ENCODE assay signal across 8 cellular contexts in genomic region chr19:22052644-22053013, GRCh38. TPM values are rescaled to one million over a fixed set of nuclear protein-coding genes. Genes with fewer than 3 reads are reported as not detected.
A peak's percentile ranks its signal among the peaks of the same experiment; 100 is the strongest.
DNase-seq lines count a peak whose midpoint lies in the region; ATAC-seq and TF ChIP-seq lines count a peak whose summit lies in the region.

No MANE protein-coding gene starts in this region.

- no peaks in the 10 kb centered on the region for H4K20me1 ChIP-seq in GM23338 (replicated peaks; ENCODE audit: insufficient read depth)

- no peak overlapping the region for H3K27ac Mint-ChIP-seq in GM23338

- H3K9me3 ChIP-seq in WERI-Rb-1 (ENCODE audit: severe bottlenecking) (peaks cover 12% of the 10 kb centered on the region), heart left ventricle (peaks cover 0 to 16% (median 0%) of the 10 kb centered on the region in 12 donors), stomach (peaks cover 0 to 46% (median 20%) of the 10 kb centered on the region in 4 donors)

- H3K9me2 ChIP-seq in GM23338 (ENCODE audit: insufficient read depth) = no peaks in the 10 kb centered on the region

- peaks cover 92% of the 10 kb centered on the region for H3K9me3 Mint-ChIP-seq in GM23338

- no peak overlapping the region for H2AFZ ChIP-seq in GM23338

- H3K27me3 Mint-ChIP-seq in GM23338 (ENCODE audit: insufficient read depth, low read depth, poor library complexity) = peaks cover 2% of the 10 kb centered on the region

- ATAC-seq in GM23338 = peak; percentile 52
- ATAC-seq in heart left ventricle = peak in 3 of 4 donors; percentile 55 to 67 (median 65)
- ATAC-seq in GM21515 (IDR thresholded peaks at IDR 0.05; ENCODE audit: unreplicated experiment) = no peak

- no peaks in the 10 kb centered on the region for H3K36me3 ChIP-seq in BJ (ENCODE audit: control insufficient read depth, insufficient read depth, low read length)
- peaks cover 4% of the 10 kb centered on the region; the same call in 1 of the 2 replicates for H3K36me3 ChIP-seq in GM23338 (ENCODE audit: insufficient read depth)
- no peaks in the 10 kb centered on the region for H3K36me3 ChIP-seq in WERI-Rb-1
- H3K36me3 ChIP-seq in heart left ventricle = no peaks in the 10 kb centered on the region
- H3K36me3 ChIP-seq in stomach = no peaks in the 10 kb centered on the region

- peaks cover 17% of the 10 kb centered on the region for H3K36me3 Mint-ChIP-seq in GM23338 (ENCODE audit: low read depth)

- H3K27me3 ChIP-seq in BJ (ENCODE audit: control insufficient read depth, insufficient read depth, low read length) (no peaks in the 10 kb centered on the region), GM23338 (ENCODE audit: insufficient read depth) (no peaks in the 10 kb centered on the region), WERI-Rb-1 (ENCODE audit: insufficient read depth, low read depth, severe bottlenecking) (peaks cover 18% of the 10 kb centered on the region), heart left ventricle (no peaks in the 10 kb centered on the region), stomach (no peaks in the 10 kb centered on the region)

- TF ChIP-seq EP300 in stomach (IDR thresholded peaks at IDR 0.05) = no peak

- DNase-seq in BJ (ENCODE audit: low read depth) = no peak
- no peak for DNase-seq in GM23338 (ENCODE audit: low spot score)
- DNase-seq in WERI-Rb-1 = no peak
- peak; percentile 7 to 54 (median 25) for DNase-seq in heart left ventricle
- DNase-seq in stomach = no peak
- DNase-seq in SW480 (ENCODE audit: low spot score) = no peak
- no peak for DNase-seq in NK-92 (lab: John Stamatoyannopoulos, UW; ENCODE audit: unreplicated experiment)

- 1 to 6% (median 2%) methylated on average over 14 to 20 of the region's 20 CpGs for WGBS in heart left ventricle, 4 donors
- WGBS in stomach, 5 donors = 1 to 5% (median 5%) methylated on average over 11 to 20 of the region's 20 CpGs

- no peaks in the 10 kb centered on the region for H3K4me1 Mint-ChIP-seq in GM23338

- H3K4me3 ChIP-seq in BJ (ENCODE audit: low read depth, low read length) (peak overlapping the region; percentile 50), GM23338 (no peak overlapping the region), WERI-Rb-1 (ENCODE audit: low read depth, low read length) (peak overlapping the region; percentile 19; the same call in 1 of the 2 replicates), heart left ventricle (peak overlapping the region; percentile 38 to 91 (median 72)), stomach (peak overlapping the region; percentile 56 to 62 (median 61))

- no peaks in the 10 kb centered on the region for H3F3A ChIP-seq in GM23338 (replicated peaks; ENCODE audit: low read depth)

- H3K27ac ChIP-seq in GM23338 (ENCODE audit: low read depth) (no peak overlapping the region), WERI-Rb-1 (no peak overlapping the region), heart left ventricle (peak overlapping the region in 6 of 12 donors; percentile 13 to 71 (median 41)), stomach (peak overlapping the region in 4 of 5 donors; percentile 23 to 77 (median 50))

- H3K79me2 ChIP-seq in GM23338 (replicated peaks; ENCODE audit: insufficient read depth) = no peaks in the 10 kb centered on the region

- TF ChIP-seq POLR2A in heart left ventricle (IDR thresholded peaks at IDR 0.05) = no peak
- TF ChIP-seq POLR2A in stomach (IDR thresholded peaks at IDR 0.05) = no peak

- no peak overlapping the region for H3K4me2 ChIP-seq in GM23338

- POLR2A ChIA-PET in BJ (lab: Charles Lee) = no interaction called here

- no peaks in the 10 kb centered on the region for H3K4me1 ChIP-seq in GM23338 (ENCODE audit: insufficient read depth)
- H3K4me1 ChIP-seq in heart left ventricle = peaks cover 0 to 9% (median 0%) of the 10 kb centered on the region in 12 donors
- peaks cover 0 to 5% (median 0%) of the 10 kb centered on the region in 4 donors for H3K4me1 ChIP-seq in stomach

- peak overlapping the region; percentile 77; the same call in 2 of the 3 replicates for H3K4me3 Mint-ChIP-seq in GM23338

- CTCF ChIA-PET in BJ (lab: Yijun Ruan, JAX) = no interaction called here

- TF ChIP-seq CTCF in BJ (IDR thresholded peaks at IDR 0.05; ENCODE audit: insufficient read depth, low read depth, low read length) (no peak), GM23338 (conservative IDR thresholded peaks at IDR 0.05; ENCODE audit: low read depth in 2 of 2) (no peak), WERI-Rb-1 (IDR thresholded peaks at IDR 0.05; ENCODE audit: low read depth, low read length) (no peak), heart left ventricle (IDR thresholded peaks at IDR 0.05) (no peak), stomach (IDR thresholded peaks at IDR 0.05) (no peak)

- intact Hi-C loops in heart left ventricle (cut with DNase I) (loop anchor here in 1 of 10 donors (5.0 kb wide), 1 partner anchor 200 kb away; no protein-coding TSS in a partner anchor), stomach (cut with DNase I; ENCODE audit: low total_unique reads) (no loop called here)

TF ChIP-seq in GM23338, 12 proteins besides CTCF, POLR2A, EP300 and RAD21 (continues in another document):
- TF ChIP-seq REST (IDR thresholded peaks at IDR 0.05; ENCODE audit: unreplicated experiment) (no peak), EZH2phosphoT487 (IDR thresholded peaks at IDR 0.05; ENCODE audit: unreplicated experiment) (no peak), EZH2 (IDR thresholded peaks at IDR 0.05; ENCODE audit: low read depth, unreplicated experiment) (no peak), ETS1 (IDR thresholded peaks at IDR 0.05) (no peak), CREB1 (CRISPR knock-in tag; IDR thresholded peaks at IDR 0.05; ENCODE audit: low read depth) (no peak), ZNF114 (CRISPR knock-in tag; IDR thresholded peaks at IDR 0.05) (no peak)

RNA-seq across cellular contexts. Expression of gene ZNF257, which starts 0.3 kb away (rescaled TPM):
- 0.74 and 1.6 TPM in 2 replicates for polyA plus RNA-seq in BJ (2011; rRNA removed)
- polyA minus RNA-seq in BJ (2011; rRNA and poly(A)+ RNA removed) = 0.51 and 2.1 TPM in 2 replicates
- total RNA-seq in GM23338 (2014; rRNA removed; shearing (Covaris generic)) = 0.23 and 0.35 TPM in 2 replicates
- 0.07 and 0.11 TPM in 2 replicates for polyA plus RNA-seq in GM23338 (2016; fragmentation: Nextera tagmentation; extraction: Ambion mirVana)
- 1 to 10 TPM in 4 of 9 donors, under 1 TPM in 5; 0.12 to 2.1 (median 0.96) TPM for total RNA-seq in heart left ventricle
- polyA plus RNA-seq in heart left ventricle = 1 to 10 TPM in 1 of 2 donors, under 1 TPM in 1; 0.82 to 2.5 TPM
- total RNA-seq in stomach = 10 to 100 TPM in 1 of 5 donors, under 1 TPM in 3, not detected in 1; 0.43 to 12.1 (median 0.51) TPM
- 1 to 10 TPM in 2 of 3 donors, under 1 TPM in 1; 0.31 to 1.7 (median 1.1) TPM for polyA plus RNA-seq in stomach

RNA-seq across cellular contexts. Expression of gene ZNF208, which starts 41.9 kb away (rescaled TPM):
- polyA plus RNA-seq in BJ (2011; rRNA removed) = 0.04 TPM in 1 of 2 replicates, not detected in the other
- not detected in 2 replicates for polyA minus RNA-seq in BJ (2011; rRNA and poly(A)+ RNA removed)
- 1.1 TPM in 1 of 2 replicates, not detected in the other for total RNA-seq in GM23338 (2014; rRNA removed; shearing (Covaris generic))
- not detected in 2 replicates for polyA plus RNA-seq in GM23338 (2016; fragmentation: Nextera tagmentation; extraction: Ambion mirVana)
- total RNA-seq in heart left ventricle = 10 to 100 TPM in 6 of 9 donors, 1 to 10 TPM in 3; 3.9 to 45.4 (median 16.7) TPM
- 1 to 10 TPM; 4.3 to 9.1 TPM for polyA plus RNA-seq in heart left ventricle
- 10 to 100 TPM in 1 of 5 donors, 1 to 10 TPM in 2, under 1 TPM in 1, not detected in 1; 0.45 to 22.9 (median 3.9) TPM for total RNA-seq in stomach
- polyA plus RNA-seq in stomach = 1 to 10 TPM in 1 of 3 donors, under 1 TPM in 1, not detected in 1; 0.43 to 1.3 TPM

Comparison
In these comparisons a context has a peak if more than half of its experiments do, and no peak if none do; other contexts are left out.
1. DNase-seq: peak in heart left ventricle (5 of 5); none in BJ (single experiment), GM23338 (single experiment), WERI-Rb-1 (single experiment), stomach (single experiment), SW480 (single experiment) and NK-92 (single experiment).
2. H3K27ac ChIP-seq: peak in stomach (4 of 5); none in GM23338 (single experiment) and WERI-Rb-1 (single experiment).